34 cellular contexts compared by ENCODE assay signal in the genomic region with DNA sequence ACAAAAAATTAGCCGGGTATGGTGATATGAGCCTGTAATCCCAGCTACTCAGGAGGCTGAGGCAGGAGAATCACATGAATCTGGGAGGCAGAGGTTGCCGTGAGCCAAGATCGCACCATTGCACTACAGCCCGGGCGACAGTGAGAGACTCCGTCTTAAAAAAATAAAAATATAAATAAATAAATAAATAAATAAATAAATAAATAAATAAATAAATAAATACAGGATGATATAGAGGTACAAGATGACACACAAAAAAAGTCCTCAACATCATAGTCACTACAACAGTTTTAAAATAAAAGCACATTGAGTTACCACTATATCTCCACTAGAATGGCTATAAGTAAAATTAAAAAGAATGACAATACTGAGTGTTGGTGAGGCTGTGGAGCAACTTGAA.
"Had no signal": no experiment of that assay in that cellular context is flagged by ENCODE, and none has a peak within 500 bp of the region (broad histone marks: within the 10 kb centered on the region; RNA-seq: fewer than 3 reads in every experiment).

No MANE protein-coding gene starts in this region.

- DNase-seq: Karpas-422, Kasumi-1, MG63, MM.1S, MV-4-11, NCI-H1048, NCI-H1092, NCI-H1092 treated with DMSO at 0.1 percent for 48 hours, NCI-H1105, NCI-H1105 treated with DMSO at 0.1 percent for 48 hours, NCI-H1417, NCI-H1417 treated with DMSO at 0.1 percent for 48 hours, NCI-H1436, NCI-H1436 treated with DMSO at 0.1 percent for 48 hours, NCI-H146, NCI-H1694, NCI-H1694 treated with DMSO at 0.1 percent for 48 hours, NCI-H187, NCI-H187 treated with DMSO at 0.1 percent for 48 hours, NCI-H1930, NCI-H2029, NCI-H2029 treated with DMSO at 0.1 percent for 48 hours, NCI-H2081, NCI-H2081 treated with DMSO at 0.1 percent for 48 hours, NCI-H2107, NCI-H2171, NCI-H2171 treated with DMSO at 0.1 percent for 48 hours, NCI-H2227 treated with DMSO at 0.1 percent for 48 hours, NCI-H226, NCI-H345, NCI-H446, NCI-H446 treated with DMSO at 0.1 percent for 48 hours, NCI-H510A, NCI-H510A treated with DMSO at 0.1 percent for 48 hours had no signal

- H3K4me3 ChIP-seq: MG63 had no signal

- H3K9me3 ChIP-seq: MG63 had no signal
